In the genomic region with DNA sequence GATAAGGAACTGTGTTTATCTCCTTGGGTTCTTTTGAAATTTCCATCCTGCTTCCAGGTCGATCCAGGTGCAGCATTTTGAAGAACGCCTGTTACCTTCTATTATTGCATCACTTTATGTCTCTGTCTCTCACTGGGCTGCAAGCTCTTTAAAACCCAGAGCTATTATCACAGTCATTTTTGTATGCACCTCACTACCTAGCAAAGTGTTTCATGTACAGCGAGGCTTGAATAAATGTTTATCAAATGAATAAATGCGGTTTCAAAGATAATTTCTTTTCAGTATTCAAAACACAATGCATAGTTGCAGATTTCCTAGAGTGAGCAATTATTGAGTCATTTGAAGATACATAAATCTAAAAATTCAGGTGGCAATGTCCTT, we compare ENCODE assay signal across 1 cellular context.
TF ChIP-seq lines count a peak whose summit lies in the region.

No MANE protein-coding gene starts in this region.

TF ChIP-seq in GM23338, 12 proteins besides CTCF, POLR2A, EP300 and RAD21 (continued from another document):
- TF ChIP-seq, protein P1, sequence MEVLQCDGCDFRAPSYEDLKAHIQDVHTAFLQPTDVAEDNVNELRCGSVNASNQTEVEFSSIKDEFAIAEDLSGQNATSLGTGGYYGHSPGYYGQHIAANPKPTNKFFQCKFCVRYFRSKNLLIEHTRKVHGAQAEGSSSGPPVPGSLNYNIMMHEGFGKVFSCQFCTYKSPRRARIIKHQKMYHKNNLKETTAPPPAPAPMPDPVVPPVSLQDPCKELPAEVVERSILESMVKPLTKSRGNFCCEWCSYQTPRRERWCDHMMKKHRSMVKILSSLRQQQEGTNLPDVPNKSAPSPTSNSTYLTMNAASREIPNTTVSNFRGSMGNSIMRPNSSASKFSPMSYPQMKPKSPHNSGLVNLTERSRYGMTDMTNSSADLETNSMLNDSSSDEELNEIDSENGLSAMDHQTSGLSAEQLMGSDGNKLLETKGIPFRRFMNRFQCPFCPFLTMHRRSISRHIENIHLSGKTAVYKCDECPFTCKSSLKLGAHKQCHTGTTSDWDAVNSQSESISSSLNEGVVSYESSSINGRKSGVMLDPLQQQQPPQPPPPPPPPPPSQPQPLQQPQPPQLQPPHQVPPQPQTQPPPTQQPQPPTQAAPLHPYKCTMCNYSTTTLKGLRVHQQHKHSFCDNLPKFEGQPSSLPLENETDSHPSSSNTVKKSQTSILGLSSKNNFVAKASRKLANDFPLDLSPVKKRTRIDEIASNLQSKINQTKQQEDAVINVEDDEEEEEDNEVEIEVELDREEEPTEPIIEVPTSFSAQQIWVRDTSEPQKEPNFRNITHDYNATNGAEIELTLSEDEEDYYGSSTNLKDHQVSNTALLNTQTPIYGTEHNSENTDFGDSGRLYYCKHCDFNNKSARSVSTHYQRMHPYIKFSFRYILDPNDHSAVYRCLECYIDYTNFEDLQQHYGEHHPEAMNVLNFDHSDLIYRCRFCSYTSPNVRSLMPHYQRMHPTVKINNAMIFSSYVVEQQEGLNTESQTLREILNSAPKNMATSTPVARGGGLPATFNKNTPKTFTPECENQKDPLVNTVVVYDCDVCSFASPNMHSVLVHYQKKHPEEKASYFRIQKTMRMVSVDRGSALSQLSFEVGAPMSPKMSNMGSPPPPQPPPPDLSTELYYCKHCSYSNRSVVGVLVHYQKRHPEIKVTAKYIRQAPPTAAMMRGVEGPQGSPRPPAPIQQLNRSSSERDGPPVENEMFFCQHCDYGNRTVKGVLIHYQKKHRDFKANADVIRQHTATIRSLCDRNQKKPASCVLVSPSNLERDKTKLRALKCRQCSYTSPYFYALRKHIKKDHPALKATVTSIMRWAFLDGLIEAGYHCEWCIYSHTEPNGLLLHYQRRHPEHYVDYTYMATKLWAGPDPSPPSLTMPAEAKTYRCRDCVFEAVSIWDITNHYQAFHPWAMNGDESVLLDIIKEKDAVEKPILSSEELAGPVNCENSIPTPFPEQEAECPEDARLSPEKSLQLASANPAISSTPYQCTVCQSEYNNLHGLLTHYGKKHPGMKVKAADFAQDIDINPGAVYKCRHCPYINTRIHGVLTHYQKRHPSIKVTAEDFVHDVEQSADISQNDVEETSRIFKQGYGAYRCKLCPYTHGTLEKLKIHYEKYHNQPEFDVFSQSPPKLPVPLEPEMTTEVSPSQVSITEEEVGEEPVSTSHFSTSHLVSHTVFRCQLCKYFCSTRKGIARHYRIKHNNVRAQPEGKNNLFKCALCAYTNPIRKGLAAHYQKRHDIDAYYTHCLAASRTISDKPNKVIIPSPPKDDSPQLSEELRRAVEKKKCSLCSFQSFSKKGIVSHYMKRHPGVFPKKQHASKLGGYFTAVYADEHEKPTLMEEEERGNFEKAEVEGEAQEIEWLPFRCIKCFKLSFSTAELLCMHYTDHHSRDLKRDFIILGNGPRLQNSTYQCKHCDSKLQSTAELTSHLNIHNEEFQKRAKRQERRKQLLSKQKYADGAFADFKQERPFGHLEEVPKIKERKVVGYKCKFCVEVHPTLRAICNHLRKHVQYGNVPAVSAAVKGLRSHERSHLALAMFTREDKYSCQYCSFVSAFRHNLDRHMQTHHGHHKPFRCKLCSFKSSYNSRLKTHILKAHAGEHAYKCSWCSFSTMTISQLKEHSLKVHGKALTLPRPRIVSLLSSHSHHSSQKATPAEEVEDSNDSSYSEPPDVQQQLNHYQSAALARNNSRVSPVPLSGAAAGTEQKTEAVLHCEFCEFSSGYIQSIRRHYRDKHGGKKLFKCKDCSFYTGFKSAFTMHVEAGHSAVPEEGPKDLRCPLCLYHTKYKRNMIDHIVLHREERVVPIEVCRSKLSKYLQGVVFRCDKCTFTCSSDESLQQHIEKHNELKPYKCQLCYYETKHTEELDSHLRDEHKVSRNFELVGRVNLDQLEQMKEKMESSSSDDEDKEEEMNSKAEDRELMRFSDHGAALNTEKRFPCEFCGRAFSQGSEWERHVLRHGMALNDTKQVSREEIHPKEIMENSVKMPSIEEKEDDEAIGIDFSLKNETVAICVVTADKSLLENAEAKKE (CRISPR knock-in tag; IDR thresholded peaks at IDR 0.05): no peak
- TF ChIP-seq ZNF114 (CRISPR knock-in tag; IDR thresholded peaks at IDR 0.05): no peak
- no peak for TF ChIP-seq EZH2phosphoT487 (IDR thresholded peaks at IDR 0.05; ENCODE audit: unreplicated experiment)
- no peak for TF ChIP-seq ZNF331 (CRISPR knock-in tag; IDR thresholded peaks at IDR 0.05; ENCODE audit: low read depth)
- no peak for TF ChIP-seq NANOG (IDR thresholded peaks at IDR 0.05; ENCODE audit: borderline replicate concordance)
- no peak for TF ChIP-seq CREB1 (CRISPR knock-in tag; IDR thresholded peaks at IDR 0.05; ENCODE audit: low read depth)
- no peak for TF ChIP-seq EZH2 (IDR thresholded peaks at IDR 0.05; ENCODE audit: low read depth, unreplicated experiment)
- TF ChIP-seq, protein P2, sequence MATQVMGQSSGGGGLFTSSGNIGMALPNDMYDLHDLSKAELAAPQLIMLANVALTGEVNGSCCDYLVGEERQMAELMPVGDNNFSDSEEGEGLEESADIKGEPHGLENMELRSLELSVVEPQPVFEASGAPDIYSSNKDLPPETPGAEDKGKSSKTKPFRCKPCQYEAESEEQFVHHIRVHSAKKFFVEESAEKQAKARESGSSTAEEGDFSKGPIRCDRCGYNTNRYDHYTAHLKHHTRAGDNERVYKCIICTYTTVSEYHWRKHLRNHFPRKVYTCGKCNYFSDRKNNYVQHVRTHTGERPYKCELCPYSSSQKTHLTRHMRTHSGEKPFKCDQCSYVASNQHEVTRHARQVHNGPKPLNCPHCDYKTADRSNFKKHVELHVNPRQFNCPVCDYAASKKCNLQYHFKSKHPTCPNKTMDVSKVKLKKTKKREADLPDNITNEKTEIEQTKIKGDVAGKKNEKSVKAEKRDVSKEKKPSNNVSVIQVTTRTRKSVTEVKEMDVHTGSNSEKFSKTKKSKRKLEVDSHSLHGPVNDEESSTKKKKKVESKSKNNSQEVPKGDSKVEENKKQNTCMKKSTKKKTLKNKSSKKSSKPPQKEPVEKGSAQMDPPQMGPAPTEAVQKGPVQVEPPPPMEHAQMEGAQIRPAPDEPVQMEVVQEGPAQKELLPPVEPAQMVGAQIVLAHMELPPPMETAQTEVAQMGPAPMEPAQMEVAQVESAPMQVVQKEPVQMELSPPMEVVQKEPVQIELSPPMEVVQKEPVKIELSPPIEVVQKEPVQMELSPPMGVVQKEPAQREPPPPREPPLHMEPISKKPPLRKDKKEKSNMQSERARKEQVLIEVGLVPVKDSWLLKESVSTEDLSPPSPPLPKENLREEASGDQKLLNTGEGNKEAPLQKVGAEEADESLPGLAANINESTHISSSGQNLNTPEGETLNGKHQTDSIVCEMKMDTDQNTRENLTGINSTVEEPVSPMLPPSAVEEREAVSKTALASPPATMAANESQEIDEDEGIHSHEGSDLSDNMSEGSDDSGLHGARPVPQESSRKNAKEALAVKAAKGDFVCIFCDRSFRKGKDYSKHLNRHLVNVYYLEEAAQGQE (IDR thresholded peaks at IDR 0.05; ENCODE audit: unreplicated experiment): no peak
- TF ChIP-seq JUNB (IDR thresholded peaks at IDR 0.05; ENCODE audit: unreplicated experiment): no peak
- TF ChIP-seq POLR2AphosphoS5 (IDR thresholded peaks at IDR 0.05; ENCODE audit: low read depth): no peak
